Comparison of ENCODE assay signal across 20 cellular contexts in genomic region chr13:47845981-47846380, GRCh38.
"Had no signal": no experiment of that assay in that cellular context is flagged by ENCODE, and none has a peak within 500 bp of the region (broad histone marks: within the 10 kb centered on the region; RNA-seq: fewer than 3 reads in every experiment).

No MANE protein-coding gene starts in this region.

- ATAC-seq: effector memory CD8-positive, alpha-beta T cell; heart left ventricle; left lobe of liver; mucosa of descending colon; naive thymus-derived CD8-positive, alpha-beta T cell; psoas muscle had no signal

- H3K27ac ChIP-seq: esophagus squamous epithelium, heart left ventricle, psoas muscle, sigmoid colon, skin epidermis had no signal

- H3K4me3 ChIP-seq: esophagus squamous epithelium, heart left ventricle, mucosa of descending colon, psoas muscle, sigmoid colon, skin epidermis had no signal

- H3K36me3 ChIP-seq: esophagus squamous epithelium, heart left ventricle, sigmoid colon had no signal

- FAIRE-seq: colon, islet of Langerhans, urothelium cell line had no signal

- H3K4me1 ChIP-seq: esophagus squamous epithelium, heart left ventricle, psoas muscle, sigmoid colon had no signal

- H3K9me3 ChIP-seq: esophagus squamous epithelium, heart left ventricle, mucosa of descending colon, psoas muscle, sigmoid colon had no signal

- H3K27me3 ChIP-seq: esophagus squamous epithelium, heart left ventricle, sigmoid colon had no signal

- H3K4me1 Mint-ChIP-seq: naive thymus-derived CD8-positive, alpha-beta T cell had no signal

- DNase-seq: cerebellar nuclear complex; effector memory CD8-positive, alpha-beta T cell; esophagus squamous epithelium; foreskin fibroblast; heart left ventricle; hypothalamus; kidney glomerular epithelial cell; mucosa of descending colon; naive thymus-derived CD8-positive, alpha-beta T cell; psoas muscle; sigmoid colon; stimulated activated CD4-positive, alpha-beta T cell treated with anti-CD3 and anti-CD28 coated beads, Interleukin-12 subunit alpha, Interleukin-12 subunit beta, amount 100 ng/mL, for 4 hours; stimulated activated naive CD4-positive, alpha-beta T cell treated with Interleukin-2 at 50 U/mL for 16 hours had no signal

- H3K27me3 Mint-ChIP-seq: dendritic cell treated with granulocyte-macrophage colony-stimulating factor and Interleukin-4, amounts not matched to agents 40 ng/mL and 50 ng/mL, for 4 days had no signal

- H3K36me3 Mint-ChIP-seq: type B pancreatic cell had no signal

- H3K4me3 Mint-ChIP-seq: dendritic cell treated with granulocyte-macrophage colony-stimulating factor and Interleukin-4, amounts not matched to agents 40 ng/mL and 50 ng/mL, for 4 days; effector memory CD8-positive, alpha-beta T cell; naive thymus-derived CD8-positive, alpha-beta T cell; type B pancreatic cell had no signal

- H3K27ac Mint-ChIP-seq: dendritic cell treated with granulocyte-macrophage colony-stimulating factor and Interleukin-4, amounts not matched to agents 40 ng/mL and 50 ng/mL, for 4 days; effector memory CD8-positive, alpha-beta T cell; naive thymus-derived CD8-positive, alpha-beta T cell; type B pancreatic cell had no signal
